Comparison of ENCODE assay signal across 9 cellular contexts in the genomic region with DNA sequence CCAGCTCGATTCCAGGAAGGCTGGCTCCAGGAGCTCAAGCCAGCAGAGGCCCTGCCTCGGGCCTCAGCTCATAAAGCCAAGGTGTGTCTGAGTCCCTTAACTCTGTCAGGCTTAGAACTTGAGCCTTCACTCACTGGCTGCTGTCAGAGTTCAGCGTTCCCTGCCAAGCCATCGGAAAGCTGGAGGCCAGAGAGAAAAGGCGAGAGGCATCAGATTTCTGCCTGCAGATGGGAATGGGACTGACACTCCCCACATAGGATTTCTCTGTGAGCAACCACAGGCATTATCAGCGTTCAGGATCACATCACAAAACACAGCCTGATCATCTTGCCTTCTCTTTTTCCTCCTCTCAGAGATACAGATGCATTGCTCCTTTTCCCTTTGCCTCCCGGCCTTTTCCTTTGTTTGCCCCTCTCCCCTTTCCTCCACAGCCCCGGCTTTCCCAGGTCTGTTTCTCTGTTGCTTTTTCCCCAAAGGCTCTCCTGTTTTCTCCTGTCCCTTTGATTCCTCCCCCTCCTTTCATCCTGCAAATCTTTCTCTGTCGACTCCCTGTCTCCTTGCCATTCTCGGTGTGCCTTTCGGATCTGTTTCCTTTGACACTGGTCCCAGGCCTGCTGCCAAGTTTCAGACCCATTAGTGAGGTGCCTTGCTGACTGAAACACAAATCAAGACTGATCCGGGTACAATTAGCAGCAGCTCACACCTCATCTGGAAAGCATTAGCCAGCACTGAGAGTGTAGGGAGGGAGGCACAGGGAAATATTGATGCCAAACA. TPM values are rescaled to one million over a fixed set of nuclear protein-coding genes. Genes with fewer than 3 reads are reported as not detected.
DNase-seq lines count a peak whose midpoint lies in the region; ATAC-seq, FAIRE-seq and TF ChIP-seq lines count a peak whose summit lies in the region.
"Had no signal": no experiment of that assay in that cellular context is flagged by ENCODE, and none has a peak within 500 bp of the region (broad histone marks: within the 10 kb centered on the region; RNA-seq: fewer than 3 reads in every experiment).

No MANE protein-coding gene starts in this region.

- no peaks in the 10 kb centered on the region for H3K36me3 Mint-ChIP-seq in activated T-helper 1 cell treated with anti-CD3 and anti-CD28 coated beads, Interleukin-12 subunit alpha, Interleukin-12 subunit beta, Interleukin-2, Interleukin-4 antibody, amounts not matched to agents 30 ng/mL and 10 ng/mL and 1 ng/mL, durations not matched to agents 14 hours and 24 hours and 36 hours (ENCODE audit: low read depth)

- ATAC-seq in lower lobe of right lung (no peak), GM19397 (IDR thresholded peaks at IDR 0.05; ENCODE audit: unreplicated experiment) (no peak)

- H3K4me1 Mint-ChIP-seq in activated T-helper 1 cell treated with anti-CD3 and anti-CD28 coated beads, Interleukin-12 subunit alpha, Interleukin-12 subunit beta, Interleukin-2, Interleukin-4 antibody, amounts not matched to agents 30 ng/mL and 10 ng/mL and 1 ng/mL, durations not matched to agents 14 hours and 24 hours and 36 hours (ENCODE audit: low read depth) = no peaks in the 10 kb centered on the region

- no peaks in the 10 kb centered on the region for H3K36me3 ChIP-seq in bronchial epithelial cell (ENCODE audit: control insufficient read depth, insufficient read depth, low read length)
- H3K36me3 ChIP-seq in lower lobe of right lung = no peaks in the 10 kb centered on the region
- H3K36me3 ChIP-seq in uterus = no peaks in the 10 kb centered on the region

- H3K27me3 Mint-ChIP-seq in activated T-helper 1 cell treated with anti-CD3 and anti-CD28 coated beads, Interleukin-12 subunit alpha, Interleukin-12 subunit beta, Interleukin-2, Interleukin-4 antibody, amounts not matched to agents 30 ng/mL and 10 ng/mL and 1 ng/mL, durations not matched to agents 14 hours and 24 hours and 36 hours (ENCODE audit: insufficient read depth) = peaks cover 3% of the 10 kb centered on the region

- H3K4me3 ChIP-seq in bronchial epithelial cell (ENCODE audit: low read depth, low read length) (no peak overlapping the region), lower lobe of right lung (no peak overlapping the region), uterus (no peak overlapping the region)

- no peak overlapping the region for H3K4me3 Mint-ChIP-seq in activated T-helper 1 cell treated with anti-CD3 and anti-CD28 coated beads, Interleukin-12 subunit alpha, Interleukin-12 subunit beta, Interleukin-2, Interleukin-4 antibody, amounts not matched to agents 30 ng/mL and 10 ng/mL and 1 ng/mL, durations not matched to agents 14 hours and 24 hours and 36 hours

- H3K9me3 Mint-ChIP-seq in activated T-helper 1 cell treated with anti-CD3 and anti-CD28 coated beads, Interleukin-12 subunit alpha, Interleukin-12 subunit beta, Interleukin-2, Interleukin-4 antibody, amounts not matched to agents 30 ng/mL and 10 ng/mL and 1 ng/mL, durations not matched to agents 14 hours and 24 hours and 36 hours = no peaks in the 10 kb centered on the region

- DNase-seq in NCI-H2227 (lab: John Stamatoyannopoulos, UW; ENCODE audit: unreplicated experiment) (peak; percentile 4), NCI-H2227 treated with DMSO at 0.1 percent for 48 hours (lab: John Stamatoyannopoulos, UW) (no peak), bronchial epithelial cell (ENCODE audit: low read depth) (no peak), lower lobe of right lung (no peak), uterus (peak; percentile 75), erythroblast (lab: John Stamatoyannopoulos, UW) (no peak)
- no peak for DNase-seq in activated T-helper 1 cell treated with anti-CD3 and anti-CD28 coated beads, Interleukin-12 subunit alpha, Interleukin-12 subunit beta, Interleukin-2, Interleukin-4 antibody, amounts not matched to agents 30 ng/mL and 10 ng/mL and 1 ng/mL, durations not matched to agents 14 hours and 24 hours and 36 hours (ENCODE audit: low spot score)

- H3K27ac Mint-ChIP-seq in activated T-helper 1 cell treated with anti-CD3 and anti-CD28 coated beads, Interleukin-12 subunit alpha, Interleukin-12 subunit beta, Interleukin-2, Interleukin-4 antibody, amounts not matched to agents 30 ng/mL and 10 ng/mL and 1 ng/mL, durations not matched to agents 14 hours and 24 hours and 36 hours = no peak overlapping the region

- H3K9me3 ChIP-seq in lower lobe of right lung (no peaks in the 10 kb centered on the region), uterus (no peaks in the 10 kb centered on the region)

- H3K4me1 ChIP-seq in lower lobe of right lung = no peaks in the 10 kb centered on the region
- peaks cover 0 to 27% of the 10 kb centered on the region in 2 donors for H3K4me1 ChIP-seq in uterus

- H3K27ac ChIP-seq in lower lobe of right lung = peak overlapping the region; percentile 19
- H3K27ac ChIP-seq in uterus = peak overlapping the region; percentile 78 to 87
- H3K27ac ChIP-seq: 22Rv1 had no signal

- no peaks in the 10 kb centered on the region for H3K27me3 ChIP-seq in bronchial epithelial cell (ENCODE audit: control insufficient read depth, insufficient read depth, low read length)
- no peaks in the 10 kb centered on the region for H3K27me3 ChIP-seq in lower lobe of right lung (ENCODE audit: low read depth)
- H3K27me3 ChIP-seq in uterus = no peaks in the 10 kb centered on the region

- TF ChIP-seq POLR2A in uterus (IDR thresholded peaks at IDR 0.05) (no peak), erythroblast (IDR thresholded peaks at IDR 0.05; ENCODE audit: low read length) (no peak)

- TF ChIP-seq CTCF in bronchial epithelial cell (IDR thresholded peaks at IDR 0.05; ENCODE audit: insufficient read depth, low read length, severe bottlenecking) (no peak), lower lobe of right lung (IDR thresholded peaks at IDR 0.05) (no peak), uterus (IDR thresholded peaks at IDR 0.05) (no peak)

- peak; percentile 79 for FAIRE-seq in bronchial epithelial cell (lab: Jason Lieb, UNC)

- intact Hi-C loops in lower lobe of right lung (cut with DNase I) (no loop called here), uterus (cut with DNase I; ENCODE audit: low total_unique reads) (no loop called here)
- intact Hi-C loops in activated T-helper 1 cell treated with anti-CD3 and anti-CD28 coated beads, Interleukin-12 subunit alpha, Interleukin-12 subunit beta, Interleukin-2, Interleukin-4 antibody, amounts not matched to agents 30 ng/mL and 10 ng/mL and 1 ng/mL, durations not matched to agents 14 hours and 24 hours and 36 hours (cut with micrococcal nuclease) = no loop called here

RNA-seq across cellular contexts. Expression of gene BOC, which starts 44.5 kb away (rescaled TPM):
- total RNA-seq in bronchial epithelial cell (0.38 and 1.3 TPM in 2 replicates), lower lobe of right lung (10.1 TPM), uterus (100 to 1,000 TPM; 103 to 169 (median 105) TPM)
- 2.1 and 3.3 TPM in 2 replicates for total RNA-seq in activated T-helper 1 cell treated with anti-CD3 and anti-CD28 coated beads, Interleukin-12 subunit alpha, Interleukin-12 subunit beta, Interleukin-2, Interleukin-4 antibody, amounts not matched to agents 30 ng/mL and 10 ng/mL and 1 ng/mL, durations not matched to agents 14 hours and 24 hours and 36 hours

Comparison
In these comparisons a context has a peak if more than half of its experiments do, and no peak if none do; other contexts are left out.
1. DNase-seq: peak in NCI-H2227 (single experiment) and uterus (2 of 2); none in NCI-H2227 treated with DMSO at 0.1 percent for 48 hours (single experiment), bronchial epithelial cell (single experiment), lower lobe of right lung (single experiment), activated T-helper 1 cell treated with anti-CD3 and anti-CD28 coated beads, Interleukin-12 subunit alpha, Interleukin-12 subunit beta, Interleukin-2, Interleukin-4 antibody, amounts not matched to agents 30 ng/mL and 10 ng/mL and 1 ng/mL, durations not matched to agents 14 hours and 24 hours and 36 hours (single experiment) and erythroblast (0 of 2).